In the genomic region with DNA sequence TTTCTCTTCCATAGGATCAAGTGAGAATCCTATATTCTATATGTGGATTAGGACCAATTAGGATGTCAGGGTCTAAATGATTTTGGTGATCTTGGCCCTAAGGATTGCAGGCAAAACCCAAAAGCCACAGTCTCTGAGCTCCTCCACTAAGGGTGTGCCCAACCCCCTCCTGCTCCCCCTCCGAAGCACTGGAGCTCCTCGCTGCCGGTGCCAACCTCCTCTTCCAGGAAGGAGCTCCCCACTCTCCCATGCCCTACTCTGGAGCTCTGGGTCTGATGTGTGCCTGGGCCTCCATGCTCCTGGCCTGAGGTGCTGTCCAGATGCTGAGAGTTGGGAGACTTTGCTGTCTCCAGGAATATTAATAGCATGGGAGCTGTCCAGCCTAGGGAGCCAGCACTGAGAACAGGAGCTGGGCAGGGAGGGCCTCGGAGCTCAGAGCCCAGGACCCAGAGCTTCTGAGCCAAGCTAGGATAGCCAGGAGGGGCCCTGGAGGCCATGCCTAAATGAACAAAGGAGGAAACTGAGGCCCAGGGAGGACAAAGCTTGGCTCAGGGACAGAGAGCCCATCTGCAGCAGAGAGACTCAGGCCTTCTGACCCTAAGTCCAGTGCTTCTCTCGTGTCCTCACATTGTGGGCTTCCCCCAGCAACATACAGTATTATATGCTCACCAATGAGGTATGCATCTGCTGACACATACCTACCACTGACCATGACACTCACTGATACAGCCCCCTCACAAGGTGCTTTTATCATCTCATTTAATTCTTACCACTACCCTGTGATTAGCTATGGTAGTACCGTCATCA, we compare ENCODE assay signal across 1 cellular context.
TF ChIP-seq lines count a peak whose summit lies in the region.

No MANE protein-coding gene starts in this region.

TF ChIP-seq in HepG2, 621 proteins besides CTCF, POLR2A, EP300 and RAD21 (continued from another document and continues in another):
- TF ChIP-seq, protein P1, sequence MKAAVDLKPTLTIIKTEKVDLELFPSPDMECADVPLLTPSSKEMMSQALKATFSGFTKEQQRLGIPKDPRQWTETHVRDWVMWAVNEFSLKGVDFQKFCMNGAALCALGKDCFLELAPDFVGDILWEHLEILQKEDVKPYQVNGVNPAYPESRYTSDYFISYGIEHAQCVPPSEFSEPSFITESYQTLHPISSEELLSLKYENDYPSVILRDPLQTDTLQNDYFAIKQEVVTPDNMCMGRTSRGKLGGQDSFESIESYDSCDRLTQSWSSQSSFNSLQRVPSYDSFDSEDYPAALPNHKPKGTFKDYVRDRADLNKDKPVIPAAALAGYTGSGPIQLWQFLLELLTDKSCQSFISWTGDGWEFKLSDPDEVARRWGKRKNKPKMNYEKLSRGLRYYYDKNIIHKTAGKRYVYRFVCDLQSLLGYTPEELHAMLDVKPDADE (CRISPR knock-in tag; IDR thresholded peaks at IDR 0.05), result peak; percentile 61; the same call in 1 of the 2 replicates
- TF ChIP-seq ZNF33A (CRISPR knock-in tag; IDR thresholded peaks at IDR 0.05; ENCODE audit: borderline replicate concordance) (peak; percentile 85; the same call in 1 of the 2 replicates), ZBED4 (CRISPR knock-in tag; IDR thresholded peaks at IDR 0.05; ENCODE audit: borderline replicate concordance) (peak; percentile 89; the same call in 1 of the 2 replicates), ATF7-NPFF (CRISPR knock-in tag; IDR thresholded peaks at IDR 0.05; ENCODE audit: low read depth) (peak; percentile 79; the same call in 1 of the 2 replicates), ZNF329 (CRISPR knock-in tag; IDR thresholded peaks at IDR 0.05; ENCODE audit: low read depth) (no peak), ZNF160 (CRISPR knock-in tag; IDR thresholded peaks at IDR 0.05) (peak; percentile 80; the same call in 1 of the 2 replicates), ZNF605 (CRISPR knock-in tag; IDR thresholded peaks at IDR 0.05) (0 out of 2 replicates have a peak, but pooled peaks have one; percentile 58), ETV6 (CRISPR knock-in tag; conservative IDR thresholded peaks at IDR 0.05) (peak; percentile 96), NCOA2 (CRISPR knock-in tag; IDR thresholded peaks at IDR 0.05) (peak; percentile 56), THAP11 (CRISPR knock-in tag; IDR thresholded peaks at IDR 0.05) (peak; percentile 59), ZNF747 (CRISPR knock-in tag; IDR thresholded peaks at IDR 0.05; ENCODE audit: borderline replicate concordance) (0 out of 2 replicates have a peak, but pooled peaks have one; percentile 30), ISX (CRISPR knock-in tag; conservative IDR thresholded peaks at IDR 0.05) (0 out of 2 replicates have a peak, but pooled peaks have one; percentile 66), HOXA9 (CRISPR knock-in tag; IDR thresholded peaks at IDR 0.05; ENCODE audit: borderline replicate concordance) (no peak), ZNF136 (CRISPR knock-in tag; IDR thresholded peaks at IDR 0.05; ENCODE audit: low read depth) (no peak), ERF (CRISPR knock-in tag; IDR thresholded peaks at IDR 0.05) (peak; percentile 90), SP140L (CRISPR knock-in tag; IDR thresholded peaks at IDR 0.05; ENCODE audit: borderline replicate concordance) (peak; percentile 83; the same call in 1 of the 2 replicates), ZNF337 (CRISPR knock-in tag; IDR thresholded peaks at IDR 0.05; ENCODE audit: borderline replicate concordance, low read depth) (no peak), CREM (IDR thresholded peaks at IDR 0.05) (no peak), CREM (CRISPR knock-in tag; IDR thresholded peaks at IDR 0.05) (no peak), HES4 (CRISPR knock-in tag; IDR thresholded peaks at IDR 0.05; ENCODE audit: borderline replicate concordance) (peak; percentile 86; the same call in 1 of the 2 replicates), SP2 (CRISPR knock-in tag; IDR thresholded peaks at IDR 0.05) (0 out of 2 replicates have a peak, but pooled peaks have one; percentile 23), CBX2 (IDR thresholded peaks at IDR 0.05; ENCODE audit: low read depth, low read length) (no peak), CBX2 (CRISPR knock-in tag; IDR thresholded peaks at IDR 0.05; ENCODE audit: low read depth) (no peak), NFKBIZ (CRISPR knock-in tag; IDR thresholded peaks at IDR 0.05) (0 out of 2 replicates have a peak, but pooled peaks have one; percentile 80), ZNF557 (CRISPR knock-in tag; IDR thresholded peaks at IDR 0.05) (peak; percentile 73; the same call in 1 of the 2 replicates), ZHX2 (IDR thresholded peaks at IDR 0.05; ENCODE audit: low read depth) (no peak), ZHX2 (CRISPR knock-in tag; IDR thresholded peaks at IDR 0.05; ENCODE audit: borderline replicate concordance) (0 out of 2 replicates have a peak, but pooled peaks have one; percentile 41), CAMTA2 (CRISPR knock-in tag; IDR thresholded peaks at IDR 0.05; ENCODE audit: borderline replicate concordance) (0 out of 2 replicates have a peak, but pooled peaks have one; percentile 45), DNMT3B (CRISPR knock-in tag; conservative IDR thresholded peaks at IDR 0.05) (peak; percentile 49; the same call in 1 of the 2 replicates), KAT2B (IDR thresholded peaks at IDR 0.05; ENCODE audit: borderline replicate concordance, low read depth, low read length) (no peak)
- TF ChIP-seq, protein P2, sequence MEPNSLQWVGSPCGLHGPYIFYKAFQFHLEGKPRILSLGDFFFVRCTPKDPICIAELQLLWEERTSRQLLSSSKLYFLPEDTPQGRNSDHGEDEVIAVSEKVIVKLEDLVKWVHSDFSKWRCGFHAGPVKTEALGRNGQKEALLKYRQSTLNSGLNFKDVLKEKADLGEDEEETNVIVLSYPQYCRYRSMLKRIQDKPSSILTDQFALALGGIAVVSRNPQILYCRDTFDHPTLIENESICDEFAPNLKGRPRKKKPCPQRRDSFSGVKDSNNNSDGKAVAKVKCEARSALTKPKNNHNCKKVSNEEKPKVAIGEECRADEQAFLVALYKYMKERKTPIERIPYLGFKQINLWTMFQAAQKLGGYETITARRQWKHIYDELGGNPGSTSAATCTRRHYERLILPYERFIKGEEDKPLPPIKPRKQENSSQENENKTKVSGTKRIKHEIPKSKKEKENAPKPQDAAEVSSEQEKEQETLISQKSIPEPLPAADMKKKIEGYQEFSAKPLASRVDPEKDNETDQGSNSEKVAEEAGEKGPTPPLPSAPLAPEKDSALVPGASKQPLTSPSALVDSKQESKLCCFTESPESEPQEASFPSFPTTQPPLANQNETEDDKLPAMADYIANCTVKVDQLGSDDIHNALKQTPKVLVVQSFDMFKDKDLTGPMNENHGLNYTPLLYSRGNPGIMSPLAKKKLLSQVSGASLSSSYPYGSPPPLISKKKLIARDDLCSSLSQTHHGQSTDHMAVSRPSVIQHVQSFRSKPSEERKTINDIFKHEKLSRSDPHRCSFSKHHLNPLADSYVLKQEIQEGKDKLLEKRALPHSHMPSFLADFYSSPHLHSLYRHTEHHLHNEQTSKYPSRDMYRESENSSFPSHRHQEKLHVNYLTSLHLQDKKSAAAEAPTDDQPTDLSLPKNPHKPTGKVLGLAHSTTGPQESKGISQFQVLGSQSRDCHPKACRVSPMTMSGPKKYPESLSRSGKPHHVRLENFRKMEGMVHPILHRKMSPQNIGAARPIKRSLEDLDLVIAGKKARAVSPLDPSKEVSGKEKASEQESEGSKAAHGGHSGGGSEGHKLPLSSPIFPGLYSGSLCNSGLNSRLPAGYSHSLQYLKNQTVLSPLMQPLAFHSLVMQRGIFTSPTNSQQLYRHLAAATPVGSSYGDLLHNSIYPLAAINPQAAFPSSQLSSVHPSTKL (CRISPR knock-in tag; IDR thresholded peaks at IDR 0.05), result peak; percentile 79
- TF ChIP-seq, protein P3, sequence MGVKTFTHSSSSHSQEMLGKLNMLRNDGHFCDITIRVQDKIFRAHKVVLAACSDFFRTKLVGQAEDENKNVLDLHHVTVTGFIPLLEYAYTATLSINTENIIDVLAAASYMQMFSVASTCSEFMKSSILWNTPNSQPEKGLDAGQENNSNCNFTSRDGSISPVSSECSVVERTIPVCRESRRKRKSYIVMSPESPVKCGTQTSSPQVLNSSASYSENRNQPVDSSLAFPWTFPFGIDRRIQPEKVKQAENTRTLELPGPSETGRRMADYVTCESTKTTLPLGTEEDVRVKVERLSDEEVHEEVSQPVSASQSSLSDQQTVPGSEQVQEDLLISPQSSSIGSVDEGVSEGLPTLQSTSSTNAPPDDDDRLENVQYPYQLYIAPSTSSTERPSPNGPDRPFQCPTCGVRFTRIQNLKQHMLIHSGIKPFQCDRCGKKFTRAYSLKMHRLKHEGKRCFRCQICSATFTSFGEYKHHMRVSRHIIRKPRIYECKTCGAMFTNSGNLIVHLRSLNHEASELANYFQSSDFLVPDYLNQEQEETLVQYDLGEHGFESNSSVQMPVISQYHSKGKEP (CRISPR knock-in tag; IDR thresholded peaks at IDR 0.05), result peak; percentile 97; the same call in 1 of the 2 replicates
- TF ChIP-seq, protein P4, sequence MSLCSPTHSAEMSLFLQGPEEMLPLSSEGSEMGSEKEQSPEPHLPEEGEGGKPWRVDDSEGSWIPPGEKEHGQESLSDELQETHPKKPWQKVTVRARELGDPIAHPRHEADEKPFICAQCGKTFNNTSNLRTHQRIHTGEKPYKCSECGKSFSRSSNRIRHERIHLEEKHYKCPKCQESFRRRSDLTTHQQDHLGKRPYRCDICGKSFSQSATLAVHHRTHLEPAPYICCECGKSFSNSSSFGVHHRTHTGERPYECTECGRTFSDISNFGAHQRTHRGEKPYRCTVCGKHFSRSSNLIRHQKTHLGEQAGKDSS (CRISPR knock-in tag; IDR thresholded peaks at IDR 0.05; ENCODE audit: borderline replicate concordance, low read depth), result no peak; the same call in 1 of the 2 replicates
- TF ChIP-seq, protein P5, sequence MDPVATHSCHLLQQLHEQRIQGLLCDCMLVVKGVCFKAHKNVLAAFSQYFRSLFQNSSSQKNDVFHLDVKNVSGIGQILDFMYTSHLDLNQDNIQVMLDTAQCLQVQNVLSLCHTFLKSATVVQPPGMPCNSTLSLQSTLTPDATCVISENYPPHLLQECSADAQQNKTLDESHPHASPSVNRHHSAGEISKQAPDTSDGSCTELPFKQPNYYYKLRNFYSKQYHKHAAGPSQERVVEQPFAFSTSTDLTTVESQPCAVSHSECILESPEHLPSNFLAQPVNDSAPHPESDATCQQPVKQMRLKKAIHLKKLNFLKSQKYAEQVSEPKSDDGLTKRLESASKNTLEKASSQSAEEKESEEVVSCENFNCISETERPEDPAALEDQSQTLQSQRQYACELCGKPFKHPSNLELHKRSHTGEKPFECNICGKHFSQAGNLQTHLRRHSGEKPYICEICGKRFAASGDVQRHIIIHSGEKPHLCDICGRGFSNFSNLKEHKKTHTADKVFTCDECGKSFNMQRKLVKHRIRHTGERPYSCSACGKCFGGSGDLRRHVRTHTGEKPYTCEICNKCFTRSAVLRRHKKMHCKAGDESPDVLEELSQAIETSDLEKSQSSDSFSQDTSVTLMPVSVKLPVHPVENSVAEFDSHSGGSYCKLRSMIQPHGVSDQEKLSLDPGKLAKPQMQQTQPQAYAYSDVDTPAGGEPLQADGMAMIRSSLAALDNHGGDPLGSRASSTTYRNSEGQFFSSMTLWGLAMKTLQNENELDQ (CRISPR knock-in tag; IDR thresholded peaks at IDR 0.05; ENCODE audit: borderline replicate concordance), result peak; percentile 77; the same call in 1 of the 2 replicates
